ENCODE assay signal across 27 cellular contexts in genomic region chr9:130013326-130013725, GRCh38. TPM values are rescaled to one million over a fixed set of nuclear protein-coding genes. Genes with fewer than 3 reads are reported as not detected.
DNase-seq lines count a peak whose midpoint lies in the region; ATAC-seq, FAIRE-seq and TF ChIP-seq lines count a peak whose summit lies in the region.
"Had no signal": no experiment of that assay in that cellular context is flagged by ENCODE, and none has a peak within 500 bp of the region (broad histone marks: within the 10 kb centered on the region; RNA-seq: fewer than 3 reads in every experiment).

No MANE protein-coding gene starts in this region.

- intact Hi-C loops in activated T-helper 2 cell treated with anti-CD3 and anti-CD28 coated beads, Interferon-gamma antibody, Interleukin-2, Interleukin-4, amounts not matched to agents 10 μg/mL and 5 μg/mL and 100 μg/mL, durations not matched to agents 14 hours and 24 hours and 36 hours (cut with micrococcal nuclease), result no loop called here
- intact Hi-C loops in natural killer cell (cut with micrococcal nuclease), result no loop called here

- ATAC-seq in natural killer cell (no peak), HG03460 (IDR thresholded peaks at IDR 0.05; ENCODE audit: unreplicated experiment) (no peak), GM18909 (IDR thresholded peaks at IDR 0.05; ENCODE audit: poor library complexity, unreplicated experiment) (no peak)
- ATAC-seq: heart right ventricle, left lobe of liver, Right ventricle myocardium inferior had no signal

- H3K9me3 ChIP-seq in neural progenitor cell (ENCODE audit: low read depth), result no peaks in the 10 kb centered on the region

- no peak for TF ChIP-seq CTCF in natural killer cell (IDR thresholded peaks at IDR 0.05)
- TF ChIP-seq CTCF in neural progenitor cell (IDR thresholded peaks at IDR 0.05), result no peak

- no peaks in the 10 kb centered on the region for H3K27me3 Mint-ChIP-seq in T-helper 1 cell treated with Interleukin-12 subunit alpha and Interleukin-12 subunit beta and Interleukin-4 antibody, amounts not matched to agents 30 μg/mL and 1 μg/mL, for 36 hours (ENCODE audit: low read depth)
- no peaks in the 10 kb centered on the region for H3K27me3 Mint-ChIP-seq in activated T-helper 2 cell treated with anti-CD3 and anti-CD28 coated beads, Interferon-gamma antibody, Interleukin-2, Interleukin-4, amounts not matched to agents 10 μg/mL and 5 μg/mL and 100 μg/mL, durations not matched to agents 14 hours and 24 hours and 36 hours (ENCODE audit: low read depth)
- H3K27me3 Mint-ChIP-seq in natural killer cell (ENCODE audit: low read depth in 2 of 2), result no peaks in the 10 kb centered on the region
- peaks cover 2% of the 10 kb centered on the region for H3K27me3 Mint-ChIP-seq in neural progenitor cell (ENCODE audit: insufficient read depth, low read depth)
- H3K27me3 Mint-ChIP-seq: dendritic cell treated with granulocyte-macrophage colony-stimulating factor and Interleukin-4, amounts not matched to agents 40 ng/mL and 50 ng/mL, for 4 days had no signal

- no peaks in the 10 kb centered on the region for H3K36me3 ChIP-seq in neural progenitor cell

- peaks cover 16% of the 10 kb centered on the region for H3K9me3 Mint-ChIP-seq in T-helper 1 cell treated with Interleukin-12 subunit alpha and Interleukin-12 subunit beta and Interleukin-4 antibody, amounts not matched to agents 30 μg/mL and 1 μg/mL, for 36 hours
- peaks cover 16% of the 10 kb centered on the region for H3K9me3 Mint-ChIP-seq in activated T-helper 2 cell treated with anti-CD3 and anti-CD28 coated beads, Interferon-gamma antibody, Interleukin-2, Interleukin-4, amounts not matched to agents 10 μg/mL and 5 μg/mL and 100 μg/mL, durations not matched to agents 14 hours and 24 hours and 36 hours
- no peaks in the 10 kb centered on the region for H3K9me3 Mint-ChIP-seq in natural killer cell
- H3K9me3 Mint-ChIP-seq in neural progenitor cell, result peaks cover 16% of the 10 kb centered on the region

- H3K4me2 ChIP-seq in neural progenitor cell, result no peak overlapping the region

- peaks cover 20% of the 10 kb centered on the region for H4K20me1 ChIP-seq in neural progenitor cell (ENCODE audit: low read depth)

- DNase-seq in T-helper 1 cell (no peak), GM12891 (ENCODE audit: insufficient read length, low spot score) (no peak), natural killer cell (no peak), neural progenitor cell (ENCODE audit: low spot score) (no peak)
- no peak for DNase-seq in activated T-helper 2 cell treated with anti-CD3 and anti-CD28 coated beads, Interferon-gamma antibody, Interleukin-2, Interleukin-4, amounts not matched to agents 10 μg/mL and 5 μg/mL and 100 μg/mL, durations not matched to agents 14 hours and 24 hours and 36 hours (ENCODE audit: low spot score)
- DNase-seq: activated CD4-positive, alpha-beta T cell treated with anti-CD3 and anti-CD28 coated beads for 4 hours; AML-193; amniotic stem cell; GOT3; heart right ventricle; KBM-7; NCI-H748 treated with DMSO at 0.1 percent for 48 hours; stimulated activated CD4-positive, alpha-beta T cell treated with anti-CD3 and anti-CD28 coated beads, Interleukin-1b, Interleukin-23, amount 100 ng/mL, for 48 hours; stimulated activated naive CD4-positive, alpha-beta T cell treated with Interleukin-2 at 50 U/mL for 16 hours; trophoblast cell had no signal

- no peak overlapping the region for H2AFZ ChIP-seq in neural progenitor cell (replicated peaks)

- H3K27ac Mint-ChIP-seq in T-helper 1 cell treated with Interleukin-12 subunit alpha and Interleukin-12 subunit beta and Interleukin-4 antibody, amounts not matched to agents 30 μg/mL and 1 μg/mL, for 36 hours, result peak overlapping the region; percentile 31
- peak overlapping the region; percentile 67 for H3K27ac Mint-ChIP-seq in activated T-helper 2 cell treated with anti-CD3 and anti-CD28 coated beads, Interferon-gamma antibody, Interleukin-2, Interleukin-4, amounts not matched to agents 10 μg/mL and 5 μg/mL and 100 μg/mL, durations not matched to agents 14 hours and 24 hours and 36 hours
- H3K27ac Mint-ChIP-seq in natural killer cell, result peak overlapping the region; percentile 87
- H3K27ac Mint-ChIP-seq in neural progenitor cell, result no peak overlapping the region
- H3K27ac Mint-ChIP-seq: dendritic cell treated with granulocyte-macrophage colony-stimulating factor and Interleukin-4, amounts not matched to agents 40 ng/mL and 50 ng/mL, for 4 days; mesothelial cell of epicardium had no signal

- H3K36me3 Mint-ChIP-seq in T-helper 1 cell treated with Interleukin-12 subunit alpha and Interleukin-12 subunit beta and Interleukin-4 antibody, amounts not matched to agents 30 μg/mL and 1 μg/mL, for 36 hours (ENCODE audit: low read depth), result peaks cover 35% of the 10 kb centered on the region
- peaks cover 84% of the 10 kb centered on the region for H3K36me3 Mint-ChIP-seq in activated T-helper 2 cell treated with anti-CD3 and anti-CD28 coated beads, Interferon-gamma antibody, Interleukin-2, Interleukin-4, amounts not matched to agents 10 μg/mL and 5 μg/mL and 100 μg/mL, durations not matched to agents 14 hours and 24 hours and 36 hours (ENCODE audit: low read depth)
- H3K36me3 Mint-ChIP-seq in natural killer cell (no peaks in the 10 kb centered on the region), neural progenitor cell (peaks cover 16% of the 10 kb centered on the region)

- no peak for TF ChIP-seq POLR2A in GM12891 (IDR thresholded peaks at IDR 0.05; ENCODE audit: low read depth, low read length)

- peak; percentile 67 for FAIRE-seq in GM12891 (lab: Jason Lieb, UNC)
- FAIRE-seq: bronchial epithelial cell, endothelial cell of umbilical vein, TTC549 had no signal

- H3K27me3 ChIP-seq in neural progenitor cell, result no peaks in the 10 kb centered on the region
- H3K27me3 ChIP-seq: heart right ventricle had no signal

- no peak overlapping the region for H3K4me3 ChIP-seq in neural progenitor cell
- H3K4me3 ChIP-seq: heart right ventricle had no signal

- H3K79me2 ChIP-seq in neural progenitor cell (ENCODE audit: low read depth), result peaks cover 39% of the 10 kb centered on the region

- H3F3A ChIP-seq in neural progenitor cell (ENCODE audit: low read depth), result no peaks in the 10 kb centered on the region

- no peak overlapping the region for H3K9ac ChIP-seq in neural progenitor cell

- no peak overlapping the region for H3K27ac ChIP-seq in neural progenitor cell
- H3K27ac ChIP-seq: 22Rv1, heart right ventricle had no signal

- no peak overlapping the region for H3K4me3 Mint-ChIP-seq in T-helper 1 cell treated with Interleukin-12 subunit alpha and Interleukin-12 subunit beta and Interleukin-4 antibody, amounts not matched to agents 30 μg/mL and 1 μg/mL, for 36 hours
- no peak overlapping the region for H3K4me3 Mint-ChIP-seq in activated T-helper 2 cell treated with anti-CD3 and anti-CD28 coated beads, Interferon-gamma antibody, Interleukin-2, Interleukin-4, amounts not matched to agents 10 μg/mL and 5 μg/mL and 100 μg/mL, durations not matched to agents 14 hours and 24 hours and 36 hours (ENCODE audit: low read depth)
- no peak overlapping the region for H3K4me3 Mint-ChIP-seq in natural killer cell
- H3K4me3 Mint-ChIP-seq in neural progenitor cell, result no peak overlapping the region
- H3K4me3 Mint-ChIP-seq: dendritic cell treated with granulocyte-macrophage colony-stimulating factor and Interleukin-4, amounts not matched to agents 40 ng/mL and 50 ng/mL, for 4 days; mesothelial cell of epicardium; neural crest cell had no signal

- peaks cover 52% of the 10 kb centered on the region for H3K4me1 Mint-ChIP-seq in T-helper 1 cell treated with Interleukin-12 subunit alpha and Interleukin-12 subunit beta and Interleukin-4 antibody, amounts not matched to agents 30 μg/mL and 1 μg/mL, for 36 hours (ENCODE audit: low read depth)
- H3K4me1 Mint-ChIP-seq in activated T-helper 2 cell treated with anti-CD3 and anti-CD28 coated beads, Interferon-gamma antibody, Interleukin-2, Interleukin-4, amounts not matched to agents 10 μg/mL and 5 μg/mL and 100 μg/mL, durations not matched to agents 14 hours and 24 hours and 36 hours (ENCODE audit: low read depth), result peaks cover 58% of the 10 kb centered on the region
- H3K4me1 Mint-ChIP-seq in natural killer cell (peaks cover 64 to 69% of the 10 kb centered on the region in 2 donors), neural progenitor cell (peaks cover 3% of the 10 kb centered on the region)
- H3K4me1 Mint-ChIP-seq: mesothelial cell of epicardium had no signal

- H3K4me1 ChIP-seq in neural progenitor cell, result no peaks in the 10 kb centered on the region

TF ChIP-seq in GM12891, 5 proteins besides CTCF, POLR2A, EP300 and RAD21:
- TF ChIP-seq POLR2AphosphoS5 (IDR thresholded peaks at IDR 0.05; ENCODE audit: low read depth, low read length), result peak; percentile 65; the same call in 1 of the 2 replicates
- no peak for TF ChIP-seq TAF1 (IDR thresholded peaks at IDR 0.05; ENCODE audit: low read depth, low read length)

RNA-seq across cellular contexts. Expression of gene FNBP1, which starts 29.7 kb away (rescaled TPM):
- 209 TPM for polyA plus RNA-seq in GM12891 (2012; ENCODE audit: low read depth, missing spikeins)
- total RNA-seq in activated T-helper 2 cell treated with anti-CD3 and anti-CD28 coated beads, Interferon-gamma antibody, Interleukin-2, Interleukin-4, amounts not matched to agents 10 μg/mL and 5 μg/mL and 100 μg/mL, durations not matched to agents 14 hours and 24 hours and 36 hours, result 358 and 359 TPM in 2 replicates
- total RNA-seq in natural killer cell, result 100 to 1,000 TPM; 177 to 209 (median 203) TPM
- total RNA-seq in neural progenitor cell (ENCODE audit: low replicate concordance), result 24.3 and 34.9 TPM in 2 replicates

RNA-seq across cellular contexts. Expression of gene GPR107, which starts 40.4 kb away (rescaled TPM):
- 9.8 TPM for polyA plus RNA-seq in GM12891 (2012; ENCODE audit: low read depth, missing spikeins)
- total RNA-seq in activated T-helper 2 cell treated with anti-CD3 and anti-CD28 coated beads, Interferon-gamma antibody, Interleukin-2, Interleukin-4, amounts not matched to agents 10 μg/mL and 5 μg/mL and 100 μg/mL, durations not matched to agents 14 hours and 24 hours and 36 hours, result 22.3 and 23.7 TPM in 2 replicates
- total RNA-seq in natural killer cell, result 10 to 100 TPM; 32.9 to 49.5 (median 41.8) TPM
- 33.2 and 33.8 TPM in 2 replicates for total RNA-seq in neural progenitor cell (ENCODE audit: low replicate concordance)
